In the genomic region with DNA sequence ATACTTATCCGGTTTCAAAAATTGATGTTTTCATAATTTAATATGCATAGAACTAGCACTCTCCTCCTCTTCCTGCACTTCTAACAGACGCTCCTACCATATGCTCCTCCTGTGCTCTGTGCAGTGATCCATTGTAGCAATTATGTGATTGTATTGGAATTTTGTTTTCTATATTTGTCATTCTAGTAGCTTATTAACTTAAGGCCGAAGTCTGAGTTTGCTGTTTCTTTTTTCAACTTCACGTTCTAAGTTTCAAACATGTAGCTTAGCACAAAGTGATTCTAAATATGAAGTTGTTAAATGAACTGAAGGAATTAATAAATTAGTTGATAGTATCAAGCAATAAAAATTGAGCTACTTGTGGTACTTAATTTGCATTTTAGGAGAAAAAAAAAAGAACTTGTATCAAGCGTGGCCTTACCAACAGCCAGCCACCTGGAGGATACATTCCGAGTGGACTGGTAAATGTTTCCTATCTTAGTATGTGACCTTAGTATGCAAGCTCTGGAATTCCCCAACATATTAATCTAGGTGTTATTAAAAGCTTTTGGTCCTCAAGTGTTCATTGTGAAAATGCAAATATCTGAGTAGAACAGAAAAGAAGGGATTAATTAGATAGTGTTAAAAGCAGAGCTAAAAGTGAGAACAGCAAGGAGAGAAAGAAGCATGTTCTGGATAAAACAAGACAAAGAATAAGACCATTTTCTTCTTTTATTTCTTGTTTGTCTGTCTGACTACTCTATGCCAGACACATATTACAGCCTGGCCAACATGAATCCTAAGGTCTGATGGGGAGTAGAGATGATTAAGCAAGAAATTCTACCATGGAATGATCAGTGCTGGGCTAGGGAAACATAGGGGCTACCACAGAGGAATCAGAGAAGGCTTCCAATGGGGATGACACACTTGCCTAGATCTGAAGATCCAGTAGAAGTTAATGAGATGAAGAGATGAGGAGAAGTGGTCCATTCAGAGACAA, we compare ENCODE assay signal across 16 cellular contexts.
"Had no signal": no experiment of that assay in that cellular context is flagged by ENCODE, and none has a peak within 500 bp of the region (broad histone marks: within the 10 kb centered on the region; RNA-seq: fewer than 3 reads in every experiment).

No MANE protein-coding gene starts in this region.

- DNase-seq: activated CD4-positive, alpha-beta T cell treated with anti-CD3 and anti-CD28 coated beads, Interleukin-2, amount 10 ng/mL, durations not matched to agents 24 days and 14 days; activated naive CD4-positive, alpha-beta T cell treated with anti-CD3 and anti-CD28 coated beads, Interleukin-2, amount 50 U/mL, for 16 hours; amygdala; cerebellar nuclear complex; effector memory CD8-positive, alpha-beta T cell; kidney; naive thymus-derived CD8-positive, alpha-beta T cell; sigmoid colon; stimulated activated CD4-positive, alpha-beta T cell treated with anti-CD3 and anti-CD28 coated beads, Interleukin-2, amount 100 ng/mL, for 48 hours; stimulated activated naive CD4-positive, alpha-beta T cell treated with Interleukin-2 at 50 U/mL for 16 hours had no signal

- H3K4me1 Mint-ChIP-seq: activated CD4-positive, alpha-beta T cell treated with anti-CD3 and anti-CD28 coated beads, Interleukin-2, amount 10 ng/mL, durations not matched to agents 24 days and 14 days; naive thymus-derived CD8-positive, alpha-beta T cell; WTC11 had no signal

- H3K36me3 Mint-ChIP-seq: naive thymus-derived CD8-positive, alpha-beta T cell; type B pancreatic cell had no signal

- H3K27me3 Mint-ChIP-seq: activated CD4-positive, alpha-beta T cell treated with anti-CD3 and anti-CD28 coated beads, Interleukin-2, amount 10 ng/mL, durations not matched to agents 24 days and 14 days; dendritic cell treated with granulocyte-macrophage colony-stimulating factor and Interleukin-4, amounts not matched to agents 40 ng/mL and 50 ng/mL, for 4 days; effector memory CD8-positive, alpha-beta T cell; naive thymus-derived CD8-positive, alpha-beta T cell had no signal

- H3K27ac Mint-ChIP-seq: activated CD4-positive, alpha-beta T cell treated with anti-CD3 and anti-CD28 coated beads, Interleukin-2, amount 10 ng/mL, durations not matched to agents 24 days and 14 days; activated T-helper 2 cell treated with anti-CD3 and anti-CD28 coated beads, Interferon-gamma antibody, Interleukin-2, Interleukin-4, amounts not matched to agents 10 μg/mL and 5 μg/mL and 100 μg/mL, durations not matched to agents 14 hours and 24 hours and 36 hours; dendritic cell treated with granulocyte-macrophage colony-stimulating factor and Interleukin-4, amounts not matched to agents 40 ng/mL and 50 ng/mL, for 4 days; effector memory CD8-positive, alpha-beta T cell; naive thymus-derived CD8-positive, alpha-beta T cell; T-helper 1 cell treated with Interleukin-12 subunit alpha and Interleukin-12 subunit beta and Interleukin-4 antibody, amounts not matched to agents 30 μg/mL and 1 μg/mL, for 36 hours; type B pancreatic cell; WTC11 had no signal

- H3K4me3 Mint-ChIP-seq: activated CD4-positive, alpha-beta T cell treated with anti-CD3 and anti-CD28 coated beads, Interleukin-2, amount 10 ng/mL, durations not matched to agents 24 days and 14 days; dendritic cell treated with granulocyte-macrophage colony-stimulating factor and Interleukin-4, amounts not matched to agents 40 ng/mL and 50 ng/mL, for 4 days; effector memory CD8-positive, alpha-beta T cell; naive thymus-derived CD8-positive, alpha-beta T cell; T-helper 1 cell treated with Interleukin-12 subunit alpha and Interleukin-12 subunit beta and Interleukin-4 antibody, amounts not matched to agents 30 μg/mL and 1 μg/mL, for 36 hours; type B pancreatic cell; WTC11 had no signal

- H3K9me3 Mint-ChIP-seq: activated CD4-positive, alpha-beta T cell treated with anti-CD3 and anti-CD28 coated beads, Interleukin-2, amount 10 ng/mL, durations not matched to agents 24 days and 14 days; activated T-helper 2 cell treated with anti-CD3 and anti-CD28 coated beads, Interferon-gamma antibody, Interleukin-2, Interleukin-4, amounts not matched to agents 10 μg/mL and 5 μg/mL and 100 μg/mL, durations not matched to agents 14 hours and 24 hours and 36 hours; dendritic cell treated with granulocyte-macrophage colony-stimulating factor and Interleukin-4, amounts not matched to agents 40 ng/mL and 50 ng/mL, for 4 days; T-helper 1 cell treated with Interleukin-12 subunit alpha and Interleukin-12 subunit beta and Interleukin-4 antibody, amounts not matched to agents 30 μg/mL and 1 μg/mL, for 36 hours; type B pancreatic cell had no signal

- ATAC-seq: effector memory CD8-positive, alpha-beta T cell; gastroesophageal sphincter; naive thymus-derived CD8-positive, alpha-beta T cell; WTC11 had no signal
